In the genomic region with DNA sequence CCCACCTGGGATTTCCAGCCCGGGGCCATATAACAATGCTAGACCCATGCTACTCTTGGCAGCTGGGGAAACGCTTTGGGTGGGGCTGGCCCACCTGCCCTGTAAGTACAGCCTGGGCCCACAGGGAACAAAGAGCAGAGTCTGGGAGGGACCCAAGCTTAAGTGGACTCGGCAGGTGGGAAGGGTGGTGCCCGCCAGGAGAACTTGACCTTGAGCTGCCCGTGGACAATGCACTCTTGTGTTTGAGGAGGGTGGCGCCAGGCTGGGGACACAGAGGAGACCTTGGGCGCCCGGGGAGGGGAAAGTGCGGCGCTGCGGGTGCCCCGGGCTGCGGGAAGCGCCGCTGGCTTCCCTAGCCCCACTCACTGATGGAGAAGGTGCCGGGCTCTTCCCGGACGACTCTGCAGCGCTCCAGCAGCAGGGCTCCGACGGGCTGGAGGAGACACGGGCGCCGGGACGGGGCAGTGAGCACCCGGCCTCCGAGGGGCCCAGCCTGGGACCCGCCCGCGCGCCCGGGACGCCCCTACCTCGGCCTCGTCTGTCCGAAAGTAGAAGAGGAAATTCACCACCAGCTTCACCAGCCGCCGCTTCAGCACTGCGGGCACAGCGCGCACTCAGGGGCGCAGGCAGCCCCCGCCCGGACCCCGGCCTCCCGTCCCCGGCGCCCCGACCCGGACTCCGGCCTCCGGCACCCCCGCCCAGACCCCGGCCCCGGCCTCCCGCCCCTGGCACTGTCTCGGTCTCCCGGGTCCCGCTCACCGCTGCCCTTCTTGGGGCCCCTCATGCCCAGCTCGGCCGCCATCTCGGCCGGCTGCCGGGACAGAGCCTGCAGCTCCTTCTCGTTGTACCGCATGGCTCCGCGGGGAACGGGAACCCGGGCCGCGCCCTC, we compare ENCODE assay signal across 6 cellular contexts.
DNase-seq lines count a peak whose midpoint lies in the region; ATAC-seq and TF ChIP-seq lines count a peak whose summit lies in the region.

No MANE protein-coding gene starts in this region.

- TF ChIP-seq CTCF in WI38 (IDR thresholded peaks at IDR 0.05; ENCODE audit: low read depth, low read length) = no peak
- no peak for TF ChIP-seq CTCF in GM13976 (IDR thresholded peaks at IDR 0.05; ENCODE audit: borderline replicate concordance, control extremely low read depth, extremely low read depth, insufficient read depth, missing control alignments)

- in situ Hi-C loops in GM13976 (cut with MboI; ENCODE audit: low sequenced_read_pairs, unreplicated experiment) = no loop called here

- peak overlapping the region; percentile 86 for H3K4me3 ChIP-seq in WI38 (ENCODE audit: low read depth, low read length)

- DNase-seq in kidney tubule cell (ENCODE audit: low spot score) (peak; percentile 32), GM13976 (ENCODE audit: low spot score) (no peak)

- ATAC-seq in GM18861 (IDR thresholded peaks at IDR 0.05; ENCODE audit: unreplicated experiment) (peak; percentile 17), HG03139 (IDR thresholded peaks at IDR 0.05; ENCODE audit: unreplicated experiment) (peak; percentile 22), GM19351 (IDR thresholded peaks at IDR 0.05; ENCODE audit: unreplicated experiment) (no peak)
